Comparison of ENCODE assay signal across 24 cellular contexts in genomic region chr4:183329954-183330742, GRCh38. TPM values are rescaled to one million over a fixed set of nuclear protein-coding genes. Genes with fewer than 3 reads are reported as not detected.
DNase-seq lines count a peak whose midpoint lies in the region; ATAC-seq and TF ChIP-seq lines count a peak whose summit lies in the region.
"Had no signal": no experiment of that assay in that cellular context is flagged by ENCODE, and none has a peak within 500 bp of the region (broad histone marks: within the 10 kb centered on the region; RNA-seq: fewer than 3 reads in every experiment).

No MANE protein-coding gene starts in this region.

- H3K9me3 ChIP-seq in right atrium auricular region (no peaks in the 10 kb centered on the region), right cardiac atrium (ENCODE audit: control insufficient read depth, low read length) (no peaks in the 10 kb centered on the region), neuronal stem cell (replicated peaks in 1 of 2; ENCODE audit: control insufficient read depth in 2 of 2, insufficient read depth in 1 of 2, low read depth in 1 of 2, low read length in 2 of 2) (peaks cover 2 to 3% of the 10 kb centered on the region in 2 donors), colonic mucosa (no peaks in the 10 kb centered on the region)
- H3K9me3 ChIP-seq: BE2C, HAP-1 had no signal

- H3K14ac ChIP-seq in neuronal stem cell (ENCODE audit: low read length) = no peak overlapping the region

- peak; percentile 13 for DNase-seq in right atrium auricular region (ENCODE audit: low spot score)
- DNase-seq in right cardiac atrium = no peak
- no peak for DNase-seq in neuronal stem cell (ENCODE audit: low spot score)
- DNase-seq in type B pancreatic cell (ENCODE audit: extremely low spot score, unreplicated experiment) = peak; percentile 37
- DNase-seq in colonic mucosa = no peak
- no peak for DNase-seq in stimulated activated naive CD4-positive, alpha-beta T cell treated with Interleukin-2 at 50 U/mL for 16 hours (lab: John Stamatoyannopoulos, UW)
- DNase-seq in germinal center (ENCODE audit: low spot score) = no peak
- DNase-seq: ACHN; BE2C; C1 segment of cervical spinal cord; CD4-positive, CD25-positive, alpha-beta regulatory T cell; CD8-positive, alpha-beta memory T cell; COR-L47; DMS 273 treated with DMSO at 0.1 percent for 48 hours; DMS53; DND-41; EL had no signal

- H3K23ac ChIP-seq in neuronal stem cell (ENCODE audit: low read depth, low read length, poor library complexity) = no peak overlapping the region

- intact Hi-C loops in right cardiac atrium (cut with DNase I) (no loop called here), colonic mucosa (cut with DNase I) (no loop called here)

- H4K8ac ChIP-seq in neuronal stem cell (ENCODE audit: low read depth, low read length) = no peak overlapping the region

- H3K27ac Mint-ChIP-seq in type B pancreatic cell = no peak overlapping the region
- H3K27ac Mint-ChIP-seq: CD4-positive, CD25-positive, alpha-beta regulatory T cell had no signal

- no peak overlapping the region for H3K4ac ChIP-seq in neuronal stem cell (ENCODE audit: low read length)

- ATAC-seq in right cardiac atrium = no peak
- peak; percentile 60 for ATAC-seq in esophagus mucosa

- H3K4me3 Mint-ChIP-seq in type B pancreatic cell = no peak overlapping the region
- H3K4me3 Mint-ChIP-seq: CD4-positive, CD25-positive, alpha-beta regulatory T cell; CD8-positive, alpha-beta memory T cell had no signal

- H2BK120ac ChIP-seq in neuronal stem cell (ENCODE audit: low read depth, low read length) = no peak overlapping the region

- no peak overlapping the region for H2BK15ac ChIP-seq in neuronal stem cell (ENCODE audit: low read length)

- H3K4me1 ChIP-seq in right atrium auricular region = no peaks in the 10 kb centered on the region
- H3K4me1 ChIP-seq in right cardiac atrium (ENCODE audit: control insufficient read depth, insufficient read depth, low read length) = no peaks in the 10 kb centered on the region
- no peaks in the 10 kb centered on the region for H3K4me1 ChIP-seq in neuronal stem cell (ENCODE audit: control insufficient read depth in 2 of 2, insufficient read depth in 1 of 2, low read depth in 1 of 2, low read length in 2 of 2)
- H3K4me1 ChIP-seq in colonic mucosa = no peaks in the 10 kb centered on the region
- H3K4me1 ChIP-seq: BE2C had no signal

- no peak overlapping the region for H3K4me3 ChIP-seq in right atrium auricular region
- no peak overlapping the region for H3K4me3 ChIP-seq in right cardiac atrium (ENCODE audit: low read length)
- H3K4me3 ChIP-seq in neuronal stem cell (ENCODE audit: low read length in 2 of 2) = no peak overlapping the region
- no peak overlapping the region for H3K4me3 ChIP-seq in colonic mucosa
- H3K4me3 ChIP-seq: GM23248, HAP-1 had no signal

- no peak overlapping the region for H3K4me2 ChIP-seq in neuronal stem cell (ENCODE audit: insufficient read depth, low read length, poor library complexity, severe bottlenecking)

- no peak overlapping the region for H2BK5ac ChIP-seq in neuronal stem cell (ENCODE audit: low read length)

- H3K79me1 ChIP-seq in neuronal stem cell (ENCODE audit: low read depth, low read length) = no peaks in the 10 kb centered on the region

- TF ChIP-seq CTCF in right atrium auricular region (IDR thresholded peaks at IDR 0.05) (no peak), type B pancreatic cell (conservative IDR thresholded peaks at IDR 0.05) (no peak), colonic mucosa (IDR thresholded peaks at IDR 0.05) (no peak)

- no peaks in the 10 kb centered on the region for H3K4me1 Mint-ChIP-seq in type B pancreatic cell (ENCODE audit: unreplicated experiment)
- H3K4me1 Mint-ChIP-seq: CD4-positive, CD25-positive, alpha-beta regulatory T cell; CD8-positive, alpha-beta memory T cell had no signal

- peaks cover 6% of the 10 kb centered on the region for H3K9me3 Mint-ChIP-seq in type B pancreatic cell
- H3K9me3 Mint-ChIP-seq: CD4-positive, CD25-positive, alpha-beta regulatory T cell; CD8-positive, alpha-beta memory T cell had no signal

- WGBS in right cardiac atrium = 69% methylated on average over 10 of the region's 10 CpGs
- no CpG with 5 or more reads among the region's 10 CpGs for WGBS in neuronal stem cell (ENCODE audit: extremely low coverage in 2 of 2, insufficient read length in 2 of 2, insufficient replicate concordance in 1 of 2), 2 donors

- peaks cover 4% of the 10 kb centered on the region for H3K36me3 Mint-ChIP-seq in type B pancreatic cell

- H2AK5ac ChIP-seq in neuronal stem cell (ENCODE audit: low read depth, low read length) = no peak overlapping the region

- H3K9ac ChIP-seq in neuronal stem cell (ENCODE audit: low read depth, low read length, poor library complexity) = no peak overlapping the region
- no peak overlapping the region for H3K9ac ChIP-seq in colonic mucosa (ENCODE audit: low read depth in 2 of 2, low read length in 2 of 2)
- H3K9ac ChIP-seq: GM23248 had no signal

- H3K27me3 ChIP-seq in right atrium auricular region (no peaks in the 10 kb centered on the region), right cardiac atrium (ENCODE audit: control insufficient read depth, insufficient read depth) (no peaks in the 10 kb centered on the region), neuronal stem cell (ENCODE audit: control insufficient read depth in 3 of 3, insufficient read depth in 3 of 3, low read depth in 1 of 3, low read length in 3 of 3) (no peaks in the 10 kb centered on the region), colonic mucosa (no peaks in the 10 kb centered on the region)
- H3K27me3 ChIP-seq: BE2C had no signal

- H2BK12ac ChIP-seq in neuronal stem cell (ENCODE audit: low read length) = no peak overlapping the region

- no peak overlapping the region for H4K91ac ChIP-seq in neuronal stem cell (ENCODE audit: low read depth, low read length, poor library complexity)

- H3K36me3 ChIP-seq in right atrium auricular region (no peaks in the 10 kb centered on the region), neuronal stem cell (replicated peaks in 1 of 2; ENCODE audit: control insufficient read depth in 2 of 2, insufficient read depth in 2 of 2, low read length in 2 of 2) (no peaks in the 10 kb centered on the region), colonic mucosa (no peaks in the 10 kb centered on the region)
- H3K36me3 ChIP-seq: BE2C, HAP-1 had no signal

- H3K27me3 Mint-ChIP-seq in type B pancreatic cell = peaks cover 18% of the 10 kb centered on the region
- H3K27me3 Mint-ChIP-seq: CD4-positive, CD25-positive, alpha-beta regulatory T cell had no signal

- no peak overlapping the region for H2AFZ ChIP-seq in neuronal stem cell (ENCODE audit: low read length)
- H2AFZ ChIP-seq: GM23248 had no signal

- no peak overlapping the region for H3K18ac ChIP-seq in neuronal stem cell (ENCODE audit: low read length)

- H3K27ac ChIP-seq in right atrium auricular region (no peak overlapping the region), right cardiac atrium (ENCODE audit: low read length) (no peak overlapping the region), neuronal stem cell (replicated peaks; ENCODE audit: low read length) (peak overlapping the region; percentile 31), colonic mucosa (no peak overlapping the region)
- H3K27ac ChIP-seq: GM23248, HL-60 had no signal

RNA-seq across cellular contexts. Expression of gene CLDN24, which starts 7.9 kb away (rescaled TPM):
- not detected for total RNA-seq in right atrium auricular region
- total RNA-seq in right cardiac atrium = not detected
- not detected for polyA plus RNA-seq in right cardiac atrium
- total RNA-seq in esophagus mucosa = 1.2 TPM
- not detected for polyA plus RNA-seq in neuronal stem cell (2013, experiment 1 of 2)
- polyA plus RNA-seq in neuronal stem cell (2013, experiment 2 of 2) = not detected
- not detected in 2 replicates for total RNA-seq in type B pancreatic cell (ENCODE audit: low replicate concordance)
- total RNA-seq in colonic mucosa = not detected
- total RNA-seq: CD4-positive, CD25-positive, alpha-beta regulatory T cell; CD8-positive, alpha-beta memory T cell; G401; GM23248; H4; HT1080 had no signal
- polyA plus RNA-seq: CD4-positive, CD25-positive, alpha-beta regulatory T cell; CD8-positive, alpha-beta memory T cell; GM23248 had no signal

RNA-seq across cellular contexts. Expression of gene CLDN22, which starts 10.1 kb away (rescaled TPM):
- total RNA-seq in right atrium auricular region (not detected), right cardiac atrium (not detected), esophagus mucosa (0.16 TPM), type B pancreatic cell (ENCODE audit: low replicate concordance) (not detected in 2 replicates), colonic mucosa (not detected)
- polyA plus RNA-seq in right cardiac atrium = 0.02 TPM
- not detected for polyA plus RNA-seq in neuronal stem cell (2013, experiment 1 of 2)
- not detected for polyA plus RNA-seq in neuronal stem cell (2013, experiment 2 of 2)
- total RNA-seq: CD4-positive, CD25-positive, alpha-beta regulatory T cell; CD8-positive, alpha-beta memory T cell; G401; GM23248; H4; HT1080 had no signal
- polyA plus RNA-seq: CD4-positive, CD25-positive, alpha-beta regulatory T cell; CD8-positive, alpha-beta memory T cell; GM23248 had no signal

Comparison
In these comparisons a context has a peak if more than half of its experiments do, and no peak if none do; other contexts are left out.
1. DNase-seq: peak in right atrium auricular region (single experiment) and type B pancreatic cell (single experiment); none in right cardiac atrium (0 of 3), neuronal stem cell (single experiment), colonic mucosa (single experiment), stimulated activated naive CD4-positive, alpha-beta T cell treated with Interleukin-2 at 50 U/mL for 16 hours (single experiment) and germinal center (single experiment).